In the genomic region with DNA sequence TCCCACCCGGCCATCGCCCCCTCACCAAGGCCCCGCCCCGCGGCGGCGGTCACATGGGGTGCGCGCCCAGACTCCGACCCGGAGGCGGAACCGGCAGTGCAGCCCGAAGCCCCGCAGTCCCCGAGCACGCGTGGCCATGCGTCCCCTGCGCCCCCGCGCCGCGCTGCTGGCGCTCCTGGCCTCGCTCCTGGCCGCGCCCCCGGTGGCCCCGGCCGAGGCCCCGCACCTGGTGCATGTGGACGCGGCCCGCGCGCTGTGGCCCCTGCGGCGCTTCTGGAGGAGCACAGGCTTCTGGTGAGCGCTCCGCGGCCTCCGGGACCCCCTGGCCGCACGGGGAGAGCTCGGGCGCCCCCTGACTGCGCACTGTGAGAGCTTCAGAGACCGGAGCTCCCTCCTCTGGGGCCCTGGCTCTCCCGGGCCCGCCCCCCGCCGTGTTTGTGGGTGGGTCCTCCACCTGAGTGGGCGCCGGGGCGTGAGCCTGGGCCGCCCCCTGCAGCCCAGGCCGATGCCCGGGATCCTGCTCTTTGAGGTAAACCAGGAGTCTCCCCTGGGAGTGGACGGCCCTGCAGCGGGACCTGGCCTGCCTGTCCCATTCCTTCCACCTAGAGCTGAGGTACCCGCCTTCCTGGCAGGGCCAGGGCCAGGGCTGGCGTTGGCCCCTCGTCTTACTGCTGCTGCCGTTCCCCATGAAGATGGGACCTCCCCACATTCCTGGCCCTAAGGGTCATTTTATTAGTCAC, we compare ENCODE assay signal across 1 cellular context.
TF ChIP-seq lines count a peak whose summit lies in the region.

Gene IDUA (plus strand): TSS at position 96 of the 740 bp plus-strand sequence. CDS start 41 bp downstream, at position 137.

TF ChIP-seq in HepG2, 621 proteins besides CTCF, POLR2A, EP300 and RAD21 (continued from another document and continues in another):
- TF ChIP-seq, protein P1, sequence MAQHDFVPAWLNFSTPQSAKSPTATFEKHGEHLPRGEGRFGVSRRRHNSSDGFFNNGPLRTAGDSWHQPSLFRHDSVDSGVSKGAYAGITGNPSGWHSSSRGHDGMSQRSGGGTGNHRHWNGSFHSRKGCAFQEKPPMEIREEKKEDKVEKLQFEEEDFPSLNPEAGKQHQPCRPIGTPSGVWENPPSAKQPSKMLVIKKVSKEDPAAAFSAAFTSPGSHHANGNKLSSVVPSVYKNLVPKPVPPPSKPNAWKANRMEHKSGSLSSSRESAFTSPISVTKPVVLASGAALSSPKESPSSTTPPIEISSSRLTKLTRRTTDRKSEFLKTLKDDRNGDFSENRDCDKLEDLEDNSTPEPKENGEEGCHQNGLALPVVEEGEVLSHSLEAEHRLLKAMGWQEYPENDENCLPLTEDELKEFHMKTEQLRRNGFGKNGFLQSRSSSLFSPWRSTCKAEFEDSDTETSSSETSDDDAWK (CRISPR knock-in tag; IDR thresholded peaks at IDR 0.05) = no peak
- TF ChIP-seq NFATC3 (CRISPR knock-in tag; IDR thresholded peaks at IDR 0.05) (no peak), AHDC1 (CRISPR knock-in tag; IDR thresholded peaks at IDR 0.05; ENCODE audit: borderline replicate concordance) (no peak), ZNF160 (CRISPR knock-in tag; IDR thresholded peaks at IDR 0.05) (no peak; the same call in 1 of the 2 replicates), POLR2G (IDR thresholded peaks at IDR 0.05; ENCODE audit: low read depth, low read length) (peak; percentile 76), CERS6 (CRISPR knock-in tag; IDR thresholded peaks at IDR 0.05) (no peak), MAFF (IDR thresholded peaks at IDR 0.05; ENCODE audit: low read depth, low read length) (no peak), SMAD9 (CRISPR knock-in tag; IDR thresholded peaks at IDR 0.05) (no peak), ZNF703 (CRISPR knock-in tag; IDR thresholded peaks at IDR 0.05; ENCODE audit: borderline replicate concordance) (no peak; the same call in 1 of the 2 replicates), HOXA3 (CRISPR knock-in tag; IDR thresholded peaks at IDR 0.05) (peak; percentile 74), RBM39 (IDR thresholded peaks at IDR 0.05; ENCODE audit: low read depth, low read length, poor library complexity, severe bottlenecking) (peak; percentile 42), PCBP2 (optimal IDR thresholded peaks at IDR 0.05; ENCODE audit: low read depth, low read length, poor library complexity, severe bottlenecking) (no peak), HNRNPL (IDR thresholded peaks at IDR 0.05; ENCODE audit: low read depth, low read length) (no peak; the same call in 1 of the 2 replicates), ZNF460 (CRISPR knock-in tag; IDR thresholded peaks at IDR 0.05; ENCODE audit: borderline replicate concordance) (no peak), THRA (CRISPR knock-in tag; IDR thresholded peaks at IDR 0.05; ENCODE audit: borderline replicate concordance) (no peak), HNF1A (IDR thresholded peaks at IDR 0.05; ENCODE audit: low read depth) (no peak), HNF1A (CRISPR knock-in tag; IDR thresholded peaks at IDR 0.05; ENCODE audit: borderline replicate concordance) (peak; percentile 25; the same call in 1 of the 2 replicates), ZFP1 (CRISPR knock-in tag; IDR thresholded peaks at IDR 0.05) (no peak), ZNF343 (CRISPR knock-in tag; IDR thresholded peaks at IDR 0.05) (0 out of 2 replicates have a peak, but pooled peaks have one; percentile 58), ZIK1 (CRISPR knock-in tag; IDR thresholded peaks at IDR 0.05; ENCODE audit: borderline replicate concordance, low read depth) (0 out of 2 replicates have a peak, but pooled peaks have one; percentile 23), ZNF773 (CRISPR knock-in tag; IDR thresholded peaks at IDR 0.05; ENCODE audit: borderline replicate concordance) (0 out of 2 replicates have a peak, but pooled peaks have one; percentile 71), ZNF597 (CRISPR knock-in tag; IDR thresholded peaks at IDR 0.05) (no peak), ZMAT3 (CRISPR knock-in tag; conservative IDR thresholded peaks at IDR 0.05) (peak; percentile 63; the same call in 1 of the 2 replicates), ELF4 (CRISPR knock-in tag; IDR thresholded peaks at IDR 0.05; ENCODE audit: borderline replicate concordance) (no peak), RXRA (CRISPR knock-in tag; IDR thresholded peaks at IDR 0.05) (no peak; the same call in 1 of the 2 replicates)
- TF ChIP-seq, protein P2, sequence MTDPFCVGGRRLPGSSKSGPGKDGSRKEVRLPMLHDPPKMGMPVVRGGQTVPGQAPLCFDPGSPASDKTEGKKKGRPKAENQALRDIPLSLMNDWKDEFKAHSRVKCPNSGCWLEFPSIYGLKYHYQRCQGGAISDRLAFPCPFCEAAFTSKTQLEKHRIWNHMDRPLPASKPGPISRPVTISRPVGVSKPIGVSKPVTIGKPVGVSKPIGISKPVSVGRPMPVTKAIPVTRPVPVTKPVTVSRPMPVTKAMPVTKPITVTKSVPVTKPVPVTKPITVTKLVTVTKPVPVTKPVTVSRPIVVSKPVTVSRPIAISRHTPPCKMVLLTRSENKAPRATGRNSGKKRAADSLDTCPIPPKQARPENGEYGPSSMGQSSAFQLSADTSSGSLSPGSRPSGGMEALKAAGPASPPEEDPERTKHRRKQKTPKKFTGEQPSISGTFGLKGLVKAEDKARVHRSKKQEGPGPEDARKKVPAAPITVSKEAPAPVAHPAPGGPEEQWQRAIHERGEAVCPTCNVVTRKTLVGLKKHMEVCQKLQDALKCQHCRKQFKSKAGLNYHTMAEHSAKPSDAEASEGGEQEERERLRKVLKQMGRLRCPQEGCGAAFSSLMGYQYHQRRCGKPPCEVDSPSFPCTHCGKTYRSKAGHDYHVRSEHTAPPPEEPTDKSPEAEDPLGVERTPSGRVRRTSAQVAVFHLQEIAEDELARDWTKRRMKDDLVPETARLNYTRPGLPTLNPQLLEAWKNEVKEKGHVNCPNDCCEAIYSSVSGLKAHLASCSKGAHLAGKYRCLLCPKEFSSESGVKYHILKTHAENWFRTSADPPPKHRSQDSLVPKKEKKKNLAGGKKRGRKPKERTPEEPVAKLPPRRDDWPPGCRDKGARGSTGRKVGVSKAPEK (CRISPR knock-in tag; IDR thresholded peaks at IDR 0.05; ENCODE audit: borderline replicate concordance) = no peak
- TF ChIP-seq, protein P3, sequence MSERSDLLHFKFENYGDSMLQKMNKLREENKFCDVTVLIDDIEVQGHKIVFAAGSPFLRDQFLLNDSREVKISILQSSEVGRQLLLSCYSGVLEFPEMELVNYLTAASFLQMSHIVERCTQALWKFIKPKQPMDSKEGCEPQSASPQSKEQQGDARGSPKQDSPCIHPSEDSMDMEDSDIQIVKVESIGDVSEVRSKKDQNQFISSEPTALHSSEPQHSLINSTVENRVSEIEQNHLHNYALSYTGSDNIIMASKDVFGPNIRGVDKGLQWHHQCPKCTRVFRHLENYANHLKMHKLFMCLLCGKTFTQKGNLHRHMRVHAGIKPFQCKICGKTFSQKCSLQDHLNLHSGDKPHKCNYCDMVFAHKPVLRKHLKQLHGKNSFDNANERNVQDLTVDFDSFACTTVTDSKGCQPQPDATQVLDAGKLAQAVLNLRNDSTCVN (CRISPR knock-in tag; IDR thresholded peaks at IDR 0.05; ENCODE audit: borderline replicate concordance) = no peak; the same call in 1 of the 2 replicates
- TF ChIP-seq, protein P4, sequence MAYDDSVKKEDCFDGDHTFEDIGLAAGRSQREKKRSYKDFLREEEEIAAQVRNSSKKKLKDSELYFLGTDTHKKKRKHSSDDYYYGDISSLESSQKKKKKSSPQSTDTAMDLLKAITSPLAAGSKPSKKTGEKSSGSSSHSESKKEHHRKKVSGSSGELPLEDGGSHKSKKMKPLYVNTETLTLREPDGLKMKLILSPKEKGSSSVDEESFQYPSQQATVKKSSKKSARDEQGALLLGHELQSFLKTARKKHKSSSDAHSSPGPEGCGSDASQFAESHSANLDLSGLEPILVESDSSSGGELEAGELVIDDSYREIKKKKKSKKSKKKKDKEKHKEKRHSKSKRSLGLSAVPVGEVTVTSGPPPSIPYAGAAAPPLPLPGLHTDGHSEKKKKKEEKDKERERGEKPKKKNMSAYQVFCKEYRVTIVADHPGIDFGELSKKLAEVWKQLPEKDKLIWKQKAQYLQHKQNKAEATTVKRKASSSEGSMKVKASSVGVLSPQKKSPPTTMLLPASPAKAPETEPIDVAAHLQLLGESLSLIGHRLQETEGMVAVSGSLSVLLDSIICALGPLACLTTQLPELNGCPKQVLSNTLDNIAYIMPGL (CRISPR knock-in tag; IDR thresholded peaks at IDR 0.05; ENCODE audit: borderline replicate concordance in 1 of 2, low read depth in 1 of 2) = peak; percentile 72 to 73; a peak in 3 of 4 replicates
